8 cellular contexts compared by ENCODE assay signal in the genomic region with DNA sequence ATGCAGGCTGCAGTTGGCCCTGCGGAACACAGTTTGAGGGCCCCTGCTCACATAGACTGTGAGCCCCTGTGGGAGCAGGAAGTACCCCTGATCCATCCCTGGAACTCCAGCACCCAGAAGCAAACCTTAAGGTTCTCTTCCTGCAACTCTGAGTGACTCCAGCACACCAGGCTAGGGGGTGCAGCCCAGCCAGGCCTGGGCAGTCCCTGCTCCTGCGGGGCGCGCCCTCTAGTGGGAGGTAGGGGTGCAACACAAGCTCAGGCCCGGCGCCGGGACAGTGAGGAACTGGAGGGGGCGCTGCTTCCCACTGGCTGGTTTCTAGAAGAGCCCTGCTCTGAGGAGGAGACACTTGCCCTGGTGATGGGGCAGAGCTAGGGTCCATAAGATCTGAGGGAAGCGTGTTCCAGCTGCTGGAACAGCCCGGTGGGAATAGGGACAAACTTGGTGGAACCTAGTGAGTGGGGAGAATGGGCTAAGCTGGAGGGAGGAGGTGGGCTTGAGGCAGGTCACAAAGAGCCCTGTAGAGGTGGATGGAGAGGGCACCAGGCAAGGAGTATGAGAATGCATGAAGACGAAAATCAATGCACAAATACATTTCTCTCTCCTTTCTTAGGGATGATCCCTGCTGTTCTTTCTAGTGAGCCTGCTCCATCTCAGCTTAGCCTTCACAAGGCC. TPM values are rescaled to one million over a fixed set of nuclear protein-coding genes. Genes with fewer than 3 reads are reported as not detected.
DNase-seq lines count a peak whose midpoint lies in the region; FAIRE-seq lines count a peak whose summit lies in the region.

No MANE protein-coding gene starts in this region.

- peaks cover 3 to 4% of the 10 kb centered on the region in 2 donors for H3K4me1 ChIP-seq in neuronal stem cell (ENCODE audit: control insufficient read depth in 2 of 2, insufficient read depth in 1 of 2, low read depth in 1 of 2, low read length in 2 of 2)

- H3K9ac ChIP-seq in neuronal stem cell (ENCODE audit: low read depth, low read length, poor library complexity): no peak overlapping the region

- no peak overlapping the region for H3K23ac ChIP-seq in neuronal stem cell (ENCODE audit: low read depth, low read length, poor library complexity)

- no peak overlapping the region for H3K27ac ChIP-seq in neuronal stem cell (replicated peaks; ENCODE audit: low read length)

- H3K36me3 Mint-ChIP-seq in activated naive CD8-positive, alpha-beta T cell treated with anti-CD3 and anti-CD28 coated beads for 36 hours: peaks cover 37% of the 10 kb centered on the region

- H3K4me2 ChIP-seq in neuronal stem cell (ENCODE audit: insufficient read depth, low read length, poor library complexity, severe bottlenecking): no peak overlapping the region

- no peak overlapping the region for H3K4ac ChIP-seq in neuronal stem cell (ENCODE audit: low read length)

- H4K8ac ChIP-seq in neuronal stem cell (ENCODE audit: low read depth, low read length): no peak overlapping the region

- no peak overlapping the region for H4K91ac ChIP-seq in neuronal stem cell (ENCODE audit: low read depth, low read length, poor library complexity)

- no peak overlapping the region for H3K4me3 ChIP-seq in neuronal stem cell (ENCODE audit: low read length in 2 of 2)

- no peak overlapping the region for H2BK5ac ChIP-seq in neuronal stem cell (ENCODE audit: low read length)

- peaks cover 18% of the 10 kb centered on the region for H3K4me1 Mint-ChIP-seq in activated naive CD8-positive, alpha-beta T cell treated with anti-CD3 and anti-CD28 coated beads for 36 hours

- no peak overlapping the region for H2AK5ac ChIP-seq in neuronal stem cell (ENCODE audit: low read depth, low read length)

- WGBS in neuronal stem cell (ENCODE audit: extremely low coverage in 2 of 2, insufficient read length in 2 of 2, insufficient replicate concordance in 1 of 2), 2 donors: no CpG with 5 or more reads among the region's 11 CpGs

- peaks cover 4 to 43% of the 10 kb centered on the region in 2 donors for H3K36me3 ChIP-seq in neuronal stem cell (replicated peaks in 1 of 2; ENCODE audit: control insufficient read depth in 2 of 2, insufficient read depth in 2 of 2, low read length in 2 of 2)

- no peak overlapping the region for H2BK120ac ChIP-seq in neuronal stem cell (ENCODE audit: low read depth, low read length)

- H3K27me3 Mint-ChIP-seq in activated naive CD8-positive, alpha-beta T cell treated with anti-CD3 and anti-CD28 coated beads for 36 hours: no peaks in the 10 kb centered on the region

- no peak overlapping the region for H2AFZ ChIP-seq in neuronal stem cell (ENCODE audit: low read length)

- H3K4me3 Mint-ChIP-seq in activated naive CD8-positive, alpha-beta T cell treated with anti-CD3 and anti-CD28 coated beads for 36 hours: no peak overlapping the region

- H3K27ac Mint-ChIP-seq in activated naive CD8-positive, alpha-beta T cell treated with anti-CD3 and anti-CD28 coated beads for 36 hours: no peak overlapping the region

- no peak overlapping the region for H2BK12ac ChIP-seq in neuronal stem cell (ENCODE audit: low read length)

- no peak overlapping the region for H3K14ac ChIP-seq in neuronal stem cell (ENCODE audit: low read length)

- peaks cover 0 to 2% of the 10 kb centered on the region in 2 donors for H3K9me3 ChIP-seq in neuronal stem cell (replicated peaks in 1 of 2; ENCODE audit: control insufficient read depth in 2 of 2, insufficient read depth in 1 of 2, low read depth in 1 of 2, low read length in 2 of 2)

- peaks cover 2% of the 10 kb centered on the region for H3K79me1 ChIP-seq in neuronal stem cell (ENCODE audit: low read depth, low read length)

- no peak overlapping the region for H2BK15ac ChIP-seq in neuronal stem cell (ENCODE audit: low read length)

- H3K27me3 ChIP-seq in neuronal stem cell (ENCODE audit: control insufficient read depth in 3 of 3, insufficient read depth in 3 of 3, low read depth in 1 of 3, low read length in 3 of 3): no peaks in the 10 kb centered on the region

- no peak overlapping the region for H3K18ac ChIP-seq in neuronal stem cell (ENCODE audit: low read length)

- FAIRE-seq in HTR-8/SVneo (lab: Jason Lieb, UNC): no peak

- peaks cover 1% of the 10 kb centered on the region for H3K9me3 Mint-ChIP-seq in activated naive CD8-positive, alpha-beta T cell treated with anti-CD3 and anti-CD28 coated beads for 36 hours

- peak; percentile 31 for DNase-seq in EH (ENCODE audit: low read depth)
- peak; percentile 19 for DNase-seq in HTR-8/SVneo (ENCODE audit: insufficient read length, low spot score)
- peak; percentile 36 for DNase-seq in SKM-1 treated with dmso at 0.1 percent for 144 hours (lab: John Stamatoyannopoulos, UW; ENCODE audit: unreplicated experiment)
- peak; percentile 60 for DNase-seq in activated naive CD8-positive, alpha-beta T cell treated with anti-CD3 and anti-CD28 coated beads for 36 hours
- peak; percentile 58 for DNase-seq in hepatic stellate cell (ENCODE audit: low spot score)
- peak; percentile 61 for DNase-seq in stimulated activated CD4-positive, alpha-beta T cell treated with anti-CD3 and anti-CD28 coated beads, Interleukin-4, amount 100 ng/mL, for 1 hour
- DNase-seq in neuronal stem cell (ENCODE audit: low spot score): no peak
- no peak for DNase-seq in amniotic stem cell (lab: John Stamatoyannopoulos, UW)

RNA-seq across cellular contexts. Expression of a gene that starts 5.0 kb away (rescaled TPM):
- total RNA-seq in activated naive CD8-positive, alpha-beta T cell treated with anti-CD3 and anti-CD28 coated beads for 36 hours: 10 to 100 TPM; 10.6 to 15.8 TPM
- polyA plus RNA-seq in neuronal stem cell (2013, experiment 1 of 2): 7.7 TPM
- 7.5 TPM for polyA plus RNA-seq in neuronal stem cell (2013, experiment 2 of 2)

RNA-seq across cellular contexts. Expression of a gene that starts 37.1 kb away (rescaled TPM):
- 1 to 10 TPM; 1.5 to 2.5 TPM for total RNA-seq in activated naive CD8-positive, alpha-beta T cell treated with anti-CD3 and anti-CD28 coated beads for 36 hours
- polyA plus RNA-seq in neuronal stem cell (2013, experiment 1 of 2): not detected
- not detected for polyA plus RNA-seq in neuronal stem cell (2013, experiment 2 of 2)

Comparison
In these comparisons a context has a peak if more than half of its experiments do, and no peak if none do; other contexts are left out.
1. DNase-seq: peak in EH (single experiment), HTR-8/SVneo (single experiment), SKM-1 treated with dmso at 0.1 percent for 144 hours (single experiment), activated naive CD8-positive, alpha-beta T cell treated with anti-CD3 and anti-CD28 coated beads for 36 hours (single experiment), hepatic stellate cell (single experiment) and stimulated activated CD4-positive, alpha-beta T cell treated with anti-CD3 and anti-CD28 coated beads, Interleukin-4, amount 100 ng/mL, for 1 hour (single experiment); none in neuronal stem cell (single experiment) and amniotic stem cell (single experiment).